26 cellular contexts compared by ENCODE assay signal in the genomic region with DNA sequence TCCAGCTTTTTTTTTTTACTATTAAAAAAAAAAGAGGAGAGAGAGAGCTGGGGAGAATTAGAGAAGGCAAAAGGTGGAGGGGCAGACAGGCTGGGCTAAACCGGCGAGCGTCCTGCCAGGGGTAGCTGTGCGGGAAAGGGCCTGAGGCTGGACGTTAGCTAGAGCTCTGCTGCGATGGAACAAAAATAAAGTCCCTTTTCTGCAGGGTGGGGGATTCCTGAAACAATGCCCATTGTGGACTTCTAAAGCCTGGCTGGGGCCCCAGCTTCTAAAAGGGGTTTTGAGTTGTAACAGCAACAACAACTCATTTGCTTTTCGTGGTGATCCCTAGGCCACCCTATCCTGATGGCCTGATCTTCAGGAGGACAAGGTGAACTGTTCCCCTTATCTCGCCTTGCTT.
"Had no signal": no experiment of that assay in that cellular context is flagged by ENCODE, and none has a peak within 500 bp of the region (broad histone marks: within the 10 kb centered on the region; RNA-seq: fewer than 3 reads in every experiment).

No MANE protein-coding gene starts in this region.

- H3K27ac Mint-ChIP-seq: stimulated activated memory B cell treated with anti-CD40 and anti-IgM and Interleukin-4, amounts not matched to agents 10 μg/mL and 1 μg/mL and 100 μg/mL, for 72 hours; stimulated activated naive CD8-positive, alpha-beta T cell treated with anti-CD3 and anti-CD28 coated beads, Interleukin-15, Interleukin-2, amounts not matched to agents 100 ng/mL and 50 ng/mL, for 24 hours had no signal

- DNase-seq: caudate nucleus; colonic mucosa; effector memory CD4-positive, alpha-beta T cell; esophagus squamous epithelium; foreskin fibroblast; kidney; left cardiac atrium; left ventricle myocardium inferior; lower lobe of right lung; mesendoderm; naive thymus-derived CD4-positive, alpha-beta T cell; occipital lobe; pancreas; retina; spleen; stimulated activated CD4-positive, alpha-beta T cell treated with anti-CD3 and anti-CD28 coated beads, Interleukin-15, amount 100 ng/mL, for 24 hours; stimulated activated CD4-positive, alpha-beta T cell treated with anti-CD3 and anti-CD28 coated beads, Interleukin-1b, Interleukin-23, amount 100 ng/mL, for 48 hours; stimulated activated CD4-positive, alpha-beta T cell treated with anti-CD3 and anti-CD28 coated beads, Interleukin-4, amount 100 ng/mL, for 24 hours; tibial artery; upper lobe of right lung had no signal

- H3K4me1 ChIP-seq: colonic mucosa, esophagus squamous epithelium, left ventricle myocardium inferior, lower lobe of right lung, pancreas, prostate gland, spleen, tibial artery, upper lobe of right lung had no signal

- H3K27me3 ChIP-seq: colonic mucosa, esophagus squamous epithelium, pancreas, spleen, tibial artery, upper lobe of right lung had no signal

- H3K9me3 Mint-ChIP-seq: neural crest cell; stimulated activated memory B cell treated with anti-CD40 and anti-IgM and Interleukin-4, amounts not matched to agents 10 μg/mL and 1 μg/mL and 100 μg/mL, for 72 hours; stimulated activated naive CD8-positive, alpha-beta T cell treated with anti-CD3 and anti-CD28 coated beads, Interleukin-15, Interleukin-2, amounts not matched to agents 100 ng/mL and 50 ng/mL, for 24 hours had no signal

- H3K36me3 Mint-ChIP-seq: stimulated activated memory B cell treated with anti-CD40 and anti-IgM and Interleukin-4, amounts not matched to agents 10 μg/mL and 1 μg/mL and 100 μg/mL, for 72 hours had no signal

- ATAC-seq: left cardiac atrium; lower lobe of right lung; naive thymus-derived CD4-positive, alpha-beta T cell; pancreas; sciatic nerve; stimulated activated memory B cell treated with anti-CD40 and anti-IgM and Interleukin-4, amounts not matched to agents 10 μg/mL and 1 μg/mL and 100 μg/mL, for 72 hours; upper lobe of right lung had no signal

- H3K27ac ChIP-seq: colonic mucosa, epithelial cell of prostate, esophagus squamous epithelium, left ventricle myocardium inferior, lower lobe of right lung, pancreas, prostate gland, spleen, tibial artery, upper lobe of right lung had no signal

- H3K4me3 Mint-ChIP-seq: naive thymus-derived CD4-positive, alpha-beta T cell; neural crest cell; stimulated activated memory B cell treated with anti-CD40 and anti-IgM and Interleukin-4, amounts not matched to agents 10 μg/mL and 1 μg/mL and 100 μg/mL, for 72 hours; stimulated activated naive CD8-positive, alpha-beta T cell treated with anti-CD3 and anti-CD28 coated beads, Interleukin-15, Interleukin-2, amounts not matched to agents 100 ng/mL and 50 ng/mL, for 24 hours had no signal

- H3K4me3 ChIP-seq: colonic mucosa, esophagus squamous epithelium, left ventricle myocardium inferior, lower lobe of right lung, pancreas, prostate gland, spleen, tibial artery, upper lobe of right lung had no signal

- H3K4me1 Mint-ChIP-seq: stimulated activated memory B cell treated with anti-CD40 and anti-IgM and Interleukin-4, amounts not matched to agents 10 μg/mL and 1 μg/mL and 100 μg/mL, for 72 hours had no signal

- H3K36me3 ChIP-seq: colonic mucosa, esophagus squamous epithelium, left ventricle myocardium inferior, lower lobe of right lung, pancreas, prostate gland, spleen, tibial artery, upper lobe of right lung had no signal

- H3K27me3 Mint-ChIP-seq: naive thymus-derived CD4-positive, alpha-beta T cell; stimulated activated naive CD8-positive, alpha-beta T cell treated with anti-CD3 and anti-CD28 coated beads, Interleukin-15, Interleukin-2, amounts not matched to agents 100 ng/mL and 50 ng/mL, for 24 hours had no signal

- H3K9me3 ChIP-seq: colonic mucosa, esophagus squamous epithelium, lower lobe of right lung, pancreas, prostate gland, spleen, tibial artery, upper lobe of right lung had no signal
